ENCODE assay signal across 8 cellular contexts in the genomic region with DNA sequence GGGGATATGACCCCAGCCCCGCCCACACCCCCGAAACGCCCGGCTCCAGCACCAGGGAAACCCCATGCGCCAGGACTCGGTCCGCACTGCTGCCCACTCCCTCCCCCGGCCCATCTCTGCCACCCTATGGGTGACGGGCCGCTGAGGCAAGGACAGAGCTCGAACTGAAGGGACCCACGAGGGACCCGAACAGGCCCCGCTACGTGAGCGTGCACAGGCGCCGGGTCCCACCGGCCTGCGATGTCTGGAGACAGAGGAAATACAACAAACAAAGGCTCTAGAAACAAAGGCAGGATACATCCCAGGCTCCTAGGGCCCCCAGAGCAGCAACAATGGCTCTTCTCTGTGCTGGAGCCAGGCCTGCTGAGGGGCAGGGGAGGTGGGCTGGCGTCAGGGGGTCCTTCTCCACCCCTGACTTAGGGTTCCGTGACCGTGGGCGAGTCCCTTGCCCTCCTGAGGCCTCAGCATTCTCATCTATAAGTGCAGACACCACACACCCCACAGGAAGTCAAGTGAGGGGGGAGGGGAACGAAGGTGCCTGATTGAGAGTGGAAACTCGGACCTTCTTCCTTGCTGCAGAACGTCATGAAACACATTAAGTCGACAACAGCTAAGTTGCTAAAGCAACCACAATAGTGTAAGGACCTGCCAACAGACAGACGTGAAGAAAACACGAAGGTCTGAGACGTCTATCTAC. TPM values are rescaled to one million over a fixed set of nuclear protein-coding genes. Genes with fewer than 3 reads are reported as not detected.
DNase-seq lines count a peak whose midpoint lies in the region; ATAC-seq and TF ChIP-seq lines count a peak whose summit lies in the region.

No MANE protein-coding gene starts in this region.

- peaks cover 34% of the 10 kb centered on the region for H3K79me2 ChIP-seq in neural progenitor cell (ENCODE audit: low read depth)

- TF ChIP-seq CTCF in heart left ventricle (IDR thresholded peaks at IDR 0.05) = no peak
- no peak for TF ChIP-seq CTCF in neural progenitor cell (IDR thresholded peaks at IDR 0.05)

- H3K9me3 Mint-ChIP-seq in neural progenitor cell = no peaks in the 10 kb centered on the region

- H3K4me1 Mint-ChIP-seq in neural progenitor cell = peaks cover 27% of the 10 kb centered on the region

- peak in 3 of 4 donors; percentile 2 to 54 (median 14) for ATAC-seq in heart left ventricle
- ATAC-seq in aorta (ENCODE audit: low FRiP score) = peak; percentile 4
- ATAC-seq in GM21529 (IDR thresholded peaks at IDR 0.05; ENCODE audit: unreplicated experiment) = no peak

- no peaks in the 10 kb centered on the region for H3K36me3 Mint-ChIP-seq in neural progenitor cell

- no peak for TF ChIP-seq POLR2A in heart left ventricle (IDR thresholded peaks at IDR 0.05)

- peak overlapping the region; percentile 52 for H3K4me2 ChIP-seq in neural progenitor cell

- H3K27ac ChIP-seq in heart left ventricle (peak overlapping the region; percentile 65 to 97 (median 92)), neural progenitor cell (no peak overlapping the region), aorta (ENCODE audit: low read depth in 1 of 2, low read length in 2 of 2) (no peak overlapping the region)

- no peaks in the 10 kb centered on the region for H3K27me3 ChIP-seq in heart left ventricle
- H3K27me3 ChIP-seq in neural progenitor cell = no peaks in the 10 kb centered on the region
- no peaks in the 10 kb centered on the region for H3K27me3 ChIP-seq in aorta (ENCODE audit: control insufficient read depth in 1 of 2, insufficient read depth in 2 of 2, low read length in 1 of 2)

- H3K4me3 ChIP-seq in heart left ventricle (peak overlapping the region in 10 of 12 donors; percentile 26 to 99 (median 96)), neural progenitor cell (peak overlapping the region; percentile 15), aorta (ENCODE audit: low read length in 2 of 2) (no peak overlapping the region)

- no peak overlapping the region for H2AFZ ChIP-seq in neural progenitor cell (replicated peaks)

- H3K4me3 Mint-ChIP-seq in neural progenitor cell = peak overlapping the region; percentile 97

- peak overlapping the region; percentile 60 for H3K27ac Mint-ChIP-seq in neural progenitor cell

- H3F3A ChIP-seq in neural progenitor cell (ENCODE audit: low read depth) = peaks cover 19% of the 10 kb centered on the region

- WGBS in heart left ventricle, 4 donors = 45 to 54% (median 52%) methylated on average over 23 to 31 of the region's 31 CpGs
- WGBS in aorta, 2 donors = 76 to 79% methylated on average over 31 of the region's 31 CpGs

- H3K9ac ChIP-seq in neural progenitor cell = peak overlapping the region; percentile 37

- peaks cover 27% of the 10 kb centered on the region for H4K20me1 ChIP-seq in neural progenitor cell (ENCODE audit: low read depth)

- H3K4me1 ChIP-seq in heart left ventricle = peaks cover 4 to 59% (median 39%) of the 10 kb centered on the region in 12 donors
- peaks cover 25% of the 10 kb centered on the region for H3K4me1 ChIP-seq in neural progenitor cell
- H3K4me1 ChIP-seq in aorta (ENCODE audit: control insufficient read depth in 1 of 2, insufficient read depth in 2 of 2, low read length in 2 of 2) = no peaks in the 10 kb centered on the region

- H3K9me3 ChIP-seq in heart left ventricle = no peaks in the 10 kb centered on the region
- H3K9me3 ChIP-seq in neural progenitor cell (ENCODE audit: low read depth) = no peaks in the 10 kb centered on the region
- H3K9me3 ChIP-seq in aorta (ENCODE audit: control insufficient read depth, low read length) = no peaks in the 10 kb centered on the region

- peaks cover 13% of the 10 kb centered on the region for H3K27me3 Mint-ChIP-seq in neural progenitor cell (ENCODE audit: insufficient read depth, low read depth)

- intact Hi-C loops in heart left ventricle (cut with DNase I) (no loop called here), cardiac septum (cut with DNase I) (no loop called here), aorta (cut with DNase I) (no loop called here)

- DNase-seq in heart left ventricle (no peak), cardiac septum (ENCODE audit: low spot score) (no peak), neural progenitor cell (ENCODE audit: low spot score) (peak; percentile 36), aorta (no peak), GM19238 (ENCODE audit: insufficient read length, low spot score) (no peak), A172 (ENCODE audit: low spot score) (no peak)
- DNase-seq in central memory CD4-positive, alpha-beta T cell = peak; percentile 88

- peaks cover 0 to 17% (median 7%) of the 10 kb centered on the region in 9 donors for H3K36me3 ChIP-seq in heart left ventricle
- no peaks in the 10 kb centered on the region for H3K36me3 ChIP-seq in neural progenitor cell
- no peaks in the 10 kb centered on the region for H3K36me3 ChIP-seq in aorta (ENCODE audit: control insufficient read depth in 1 of 2, insufficient read depth in 2 of 2, low read length in 1 of 2)

RNA-seq across cellular contexts. Expression of gene ABHD17A, which starts 3.1 kb away (rescaled TPM):
- total RNA-seq in heart left ventricle = 100 to 1,000 TPM in 2 of 9 donors, 10 to 100 TPM in 7; 48.5 to 121 (median 52.0) TPM
- polyA plus RNA-seq in heart left ventricle = 100 to 1,000 TPM in 1 of 2 donors, 10 to 100 TPM in 1; 64.1 to 116 TPM
- 61.1 TPM for total RNA-seq in cardiac septum
- total RNA-seq in neural progenitor cell (ENCODE audit: low replicate concordance) = 20.2 and 87.0 TPM in 2 replicates
- total RNA-seq in aorta = 10 to 100 TPM; 54.8 to 64.6 TPM
- polyA plus RNA-seq in aorta = 100 to 1,000 TPM in 1 of 2 donors, 10 to 100 TPM in 1; 48.8 to 116 TPM
- 72.6 and 120 TPM in 2 replicates for total RNA-seq in A172 (2014; rRNA removed; shearing (Covaris generic))

RNA-seq across cellular contexts. Expression of gene KLF16, which starts 18.9 kb away (rescaled TPM):
- total RNA-seq in heart left ventricle (10 to 100 TPM in 4 of 9 donors, 1 to 10 TPM in 5; 2.9 to 19.7 (median 9.2) TPM), cardiac septum (14.1 TPM), neural progenitor cell (ENCODE audit: low replicate concordance) (1.0 and 4.8 TPM in 2 replicates), aorta (10 to 100 TPM; 17.3 to 18.3 TPM)
- polyA plus RNA-seq in heart left ventricle (10 to 100 TPM in 1 of 2 donors, 1 to 10 TPM in 1; 3.5 to 10.2 TPM), aorta (1 to 10 TPM; 5.1 to 6.6 TPM)
- 8.2 and 11.5 TPM in 2 replicates for total RNA-seq in A172 (2014; rRNA removed; shearing (Covaris generic))

RNA-seq across cellular contexts. Expression of gene ADAT3, which starts 23.0 kb away (rescaled TPM):
- total RNA-seq in heart left ventricle (1 to 10 TPM; 1.2 to 5.1 (median 1.9) TPM), cardiac septum (2.1 TPM), neural progenitor cell (ENCODE audit: low replicate concordance) (2.4 and 6.5 TPM in 2 replicates), aorta (1 to 10 TPM; 3.3 to 5.5 TPM)
- polyA plus RNA-seq in heart left ventricle (1 to 10 TPM; 1.6 to 3.1 TPM), aorta (1 to 10 TPM; 1.5 to 5.6 TPM)
- 2.3 and 3.7 TPM in 2 replicates for total RNA-seq in A172 (2014; rRNA removed; shearing (Covaris generic))

RNA-seq across cellular contexts. Expression of gene SCAMP4, which starts 23.0 kb away (rescaled TPM):
- 10 to 100 TPM; 13.5 to 38.8 (median 19.1) TPM for total RNA-seq in heart left ventricle
- 10 to 100 TPM; 15.4 to 28.3 TPM for polyA plus RNA-seq in heart left ventricle
- 14.9 TPM for total RNA-seq in cardiac septum
- total RNA-seq in neural progenitor cell (ENCODE audit: low replicate concordance) = 11.5 and 67.6 TPM in 2 replicates
- total RNA-seq in aorta = 10 to 100 TPM; 38.8 to 49.6 TPM
- polyA plus RNA-seq in aorta = 10 to 100 TPM; 10.1 to 19.1 TPM
- 71.1 and 134 TPM in 2 replicates for total RNA-seq in A172 (2014; rRNA removed; shearing (Covaris generic))

RNA-seq across cellular contexts. Expression of gene REXO1, which starts 34.0 kb away (rescaled TPM):
- total RNA-seq in heart left ventricle (10 to 100 TPM; 13.2 to 22.4 (median 16.5) TPM), cardiac septum (16.7 TPM), neural progenitor cell (ENCODE audit: low replicate concordance) (12.8 and 38.7 TPM in 2 replicates), aorta (10 to 100 TPM; 27.7 to 29.9 TPM)
- polyA plus RNA-seq in heart left ventricle (10 to 100 TPM; 16.3 to 16.4 TPM), aorta (10 to 100 TPM in 1 of 2 donors, 1 to 10 TPM in 1; 4.8 to 25.6 TPM)
- total RNA-seq in A172 (2014; rRNA removed; shearing (Covaris generic)) = 8.0 and 30.4 TPM in 2 replicates

Comparison
In these comparisons a context has a peak if more than half of its experiments do, and no peak if none do; other contexts are left out.
1. DNase-seq: peak in central memory CD4-positive, alpha-beta T cell (single experiment) and neural progenitor cell (single experiment); none in heart left ventricle (0 of 5), cardiac septum (single experiment), aorta (0 of 2), GM19238 (single experiment) and A172 (single experiment).
2. H3K27ac ChIP-seq: peak in heart left ventricle (12 of 12); none in neural progenitor cell (single experiment) and aorta (0 of 2).
3. H3K4me3 ChIP-seq: peak in heart left ventricle (10 of 12) and neural progenitor cell (single experiment); none in aorta (0 of 2).